8 cellular contexts compared by ENCODE assay signal in genomic region chr2:201452058-201452736, GRCh38. TPM values are rescaled to one million over a fixed set of nuclear protein-coding genes. Genes with fewer than 3 reads are reported as not detected.
A peak's percentile ranks its signal among the peaks of the same experiment; 100 is the strongest.
DNase-seq lines count a peak whose midpoint lies in the region; ATAC-seq and TF ChIP-seq lines count a peak whose summit lies in the region.

No MANE protein-coding gene starts in this region.

- peaks cover 37 to 51% (median 49%) of the 10 kb centered on the region in 3 donors for H3K4me1 Mint-ChIP-seq in CD8-positive, alpha-beta memory T cell
- peaks cover 17% of the 10 kb centered on the region for H3K4me1 Mint-ChIP-seq in WTC11

- peak overlapping the region; percentile 86 to 100 (median 92) for H3K4me3 Mint-ChIP-seq in CD8-positive, alpha-beta memory T cell
- peak overlapping the region; percentile 91 for H3K4me3 Mint-ChIP-seq in WTC11

- no peaks in the 10 kb centered on the region for H3K9me3 Mint-ChIP-seq in CD8-positive, alpha-beta memory T cell
- H3K9me3 Mint-ChIP-seq in WTC11: no peaks in the 10 kb centered on the region

- TF ChIP-seq CTCF in HEK293 (tag by site-specific recombination; IDR thresholded peaks at IDR 0.05) (no peak), WTC11 (IDR thresholded peaks at IDR 0.05) (no peak)

- no peaks in the 10 kb centered on the region for H3K9me3 ChIP-seq in CD8-positive, alpha-beta memory T cell (ENCODE audit: low read length)
- H3K9me3 ChIP-seq in HEK293 (ENCODE audit: control insufficient read depth, insufficient read depth, low read depth, low read length): no peaks in the 10 kb centered on the region

- H3K4me1 ChIP-seq in CD8-positive, alpha-beta memory T cell (ENCODE audit: insufficient read depth, low read length): peaks cover 40% of the 10 kb centered on the region
- peaks cover 9% of the 10 kb centered on the region for H3K4me1 ChIP-seq in HEK293 (ENCODE audit: control insufficient read depth, insufficient read depth, low read length)

- no peaks in the 10 kb centered on the region for H3K27me3 ChIP-seq in CD8-positive, alpha-beta memory T cell (ENCODE audit: insufficient read depth, low read length, poor library complexity, severe bottlenecking)

- peak overlapping the region; percentile 61 to 97 (median 80) for H3K27ac Mint-ChIP-seq in CD8-positive, alpha-beta memory T cell
- H3K27ac Mint-ChIP-seq in WTC11: peak overlapping the region; percentile 93

- H3K27ac ChIP-seq in CD8-positive, alpha-beta memory T cell (ENCODE audit: low read depth, low read length): peak overlapping the region; percentile 92
- peak overlapping the region; percentile 84 for H3K27ac ChIP-seq in HEK293 (ENCODE audit: extremely low read depth, low read depth, low read length)

- intact Hi-C loops in Right ventricle myocardium superior (cut with DNase I): loop anchor here (5.0 kb wide), 1 partner anchor 50 kb away; no protein-coding TSS in a partner anchor

- H3K36me3 ChIP-seq in CD8-positive, alpha-beta memory T cell (ENCODE audit: insufficient read depth, low read length): no peaks in the 10 kb centered on the region
- peaks cover 10% of the 10 kb centered on the region in 2 experiments for H3K36me3 ChIP-seq in HEK293 (ENCODE audit: control insufficient read depth in 2 of 2, insufficient read depth in 1 of 2, low read length in 2 of 2)

- CTCF ChIA-PET in CD8-positive, alpha-beta memory T cell (lab: Charles Lee): interaction anchor here (0.8 to 2.5 kb wide), 10 partner anchors 9 to 220 kb away, joined by 3 to 11 read pairs (median 4); no protein-coding TSS in a partner anchor
- CTCF ChIA-PET in HEK293 (lab: Yijun Ruan, JAX) (interaction anchor here (0.6 to 1.0 kb wide), 3 partner anchors 33 to 739 kb away, joined by 3 read pairs; no protein-coding TSS in a partner anchor), WTC11 (lab: Charles Lee) (interaction anchor here (0.6 to 1.7 kb wide), 3 partner anchors 36 to 220 kb away, joined by 3 to 8 read pairs (median 3); no protein-coding TSS in a partner anchor)

- peaks cover 0 to 23% (median 2%) of the 10 kb centered on the region in 3 donors for H3K36me3 Mint-ChIP-seq in CD8-positive, alpha-beta memory T cell
- no peaks in the 10 kb centered on the region for H3K36me3 Mint-ChIP-seq in WTC11

- no peak; the same call in 1 of the 2 replicates for ATAC-seq in WTC11
- ATAC-seq in Right ventricle myocardium superior (ENCODE audit: poor library complexity): peak; percentile 54
- no peak for ATAC-seq in GM21367 (IDR thresholded peaks at IDR 0.05; ENCODE audit: unreplicated experiment)

- no peaks in the 10 kb centered on the region for H3K27me3 Mint-ChIP-seq in CD8-positive, alpha-beta memory T cell
- no peaks in the 10 kb centered on the region; the same call in 1 of the 2 replicates for H3K27me3 Mint-ChIP-seq in WTC11 (ENCODE audit: low read depth)

- peak in 1 of 5 donors; percentile 7 for DNase-seq in CD8-positive, alpha-beta memory T cell
- DNase-seq in WTC11 (ENCODE audit: low spot score): no peak
- DNase-seq in Right ventricle myocardium superior: peak; percentile 42
- peak; percentile 38 for DNase-seq in pons (ENCODE audit: low spot score)
- DNase-seq in activated effector memory CD4-positive, alpha-beta T cell treated with anti-CD3 and anti-CD28 coated beads, Interleukin-2, amount 50 U/mL, for 16 hours: no peak
- DNase-seq in hepatic stellate cell (ENCODE audit: low spot score): no peak

- POLR2A ChIA-PET in CD8-positive, alpha-beta memory T cell (lab: Charles Lee): interaction anchor here (0.6 to 2.9 kb wide), 10 partner anchors 38 to 1133 kb away, joined by 3 to 18 read pairs (median 7); partner anchors contain the start of genes ALS2, CASP10, CASP8 and NIF3L1
- POLR2A ChIA-PET in HEK293 (lab: Yijun Ruan, JAX): interaction anchor here (0.7 to 2.0 kb wide), 12 partner anchors 12 to 220 kb away, joined by 3 to 12 read pairs (median 5); partner anchors contain the start of gene TMEM237
- POLR2A ChIA-PET in WTC11 (lab: Charles Lee): interaction anchor here (1.0 kb wide), 1 partner anchor 15 kb away, joined by 3 read pairs; no protein-coding TSS in a partner anchor

- peak overlapping the region; percentile 99 for H3K4me3 ChIP-seq in CD8-positive, alpha-beta memory T cell (ENCODE audit: low read length)
- H3K4me3 ChIP-seq in HEK293 (ENCODE audit: low read depth, low read length): peak overlapping the region; percentile 100

TF ChIP-seq in HEK293, 187 proteins besides CTCF, POLR2A, EP300 and RAD21 (continues in another document):
- no peak for TF ChIP-seq PRDM6 (tag by site-specific recombination; IDR thresholded peaks at IDR 0.05)
- TF ChIP-seq ZNF473 (tag by site-specific recombination; IDR thresholded peaks at IDR 0.05): no peak
- peak; percentile 80; the same call in 1 of the 2 replicates for TF ChIP-seq ZNF10 (tag by site-specific recombination; IDR thresholded peaks at IDR 0.05)

TF ChIP-seq in WTC11, 78 proteins besides CTCF, POLR2A, EP300 and RAD21:
- 0 out of 2 replicates have a peak, but pooled peaks have one; percentile 45 for TF ChIP-seq FOXP1 (CRISPR knock-in tag; IDR thresholded peaks at IDR 0.05; ENCODE audit: borderline replicate concordance)
- no peak for TF ChIP-seq NFE2L1 (CRISPR knock-in tag; IDR thresholded peaks at IDR 0.05)
- TF ChIP-seq JAZF1 (CRISPR knock-in tag; IDR thresholded peaks at IDR 0.05): no peak
- TF ChIP-seq CBFB (CRISPR knock-in tag; IDR thresholded peaks at IDR 0.05; ENCODE audit: low read depth): peak; percentile 58; the same call in 1 of the 2 replicates

RNA-seq across cellular contexts. Expression of gene STRADB, which starts 0.7 kb away (rescaled TPM):
- 10 to 100 TPM; 22.3 to 27.7 TPM for total RNA-seq in CD8-positive, alpha-beta memory T cell
- 35.3 TPM for polyA plus RNA-seq in CD8-positive, alpha-beta memory T cell
- total RNA-seq in WTC11 (2021): 35.4 to 37.4 TPM (median 36.7 TPM) in 3 replicates
- 84.3 TPM for total RNA-seq in Right ventricle myocardium superior

RNA-seq across cellular contexts. Expression of gene TRAK2, which starts 0.9 kb away (rescaled TPM):
- total RNA-seq in CD8-positive, alpha-beta memory T cell: 10 to 100 TPM; 24.9 to 26.0 TPM
- 40.1 TPM for polyA plus RNA-seq in CD8-positive, alpha-beta memory T cell
- total RNA-seq in WTC11 (2021): 9.4 to 12.8 TPM (median 10.5 TPM) in 3 replicates
- 163 TPM for total RNA-seq in Right ventricle myocardium superior

Comparison
In these comparisons a context has a peak if more than half of its experiments do, and no peak if none do; other contexts are left out.
1. DNase-seq: peak in Right ventricle myocardium superior (single experiment) and pons (single experiment); none in WTC11 (single experiment), activated effector memory CD4-positive, alpha-beta T cell treated with anti-CD3 and anti-CD28 coated beads, Interleukin-2, amount 50 U/mL, for 16 hours (single experiment) and hepatic stellate cell (single experiment).